Comparison of ENCODE assay signal across 22 cellular contexts in the genomic region with DNA sequence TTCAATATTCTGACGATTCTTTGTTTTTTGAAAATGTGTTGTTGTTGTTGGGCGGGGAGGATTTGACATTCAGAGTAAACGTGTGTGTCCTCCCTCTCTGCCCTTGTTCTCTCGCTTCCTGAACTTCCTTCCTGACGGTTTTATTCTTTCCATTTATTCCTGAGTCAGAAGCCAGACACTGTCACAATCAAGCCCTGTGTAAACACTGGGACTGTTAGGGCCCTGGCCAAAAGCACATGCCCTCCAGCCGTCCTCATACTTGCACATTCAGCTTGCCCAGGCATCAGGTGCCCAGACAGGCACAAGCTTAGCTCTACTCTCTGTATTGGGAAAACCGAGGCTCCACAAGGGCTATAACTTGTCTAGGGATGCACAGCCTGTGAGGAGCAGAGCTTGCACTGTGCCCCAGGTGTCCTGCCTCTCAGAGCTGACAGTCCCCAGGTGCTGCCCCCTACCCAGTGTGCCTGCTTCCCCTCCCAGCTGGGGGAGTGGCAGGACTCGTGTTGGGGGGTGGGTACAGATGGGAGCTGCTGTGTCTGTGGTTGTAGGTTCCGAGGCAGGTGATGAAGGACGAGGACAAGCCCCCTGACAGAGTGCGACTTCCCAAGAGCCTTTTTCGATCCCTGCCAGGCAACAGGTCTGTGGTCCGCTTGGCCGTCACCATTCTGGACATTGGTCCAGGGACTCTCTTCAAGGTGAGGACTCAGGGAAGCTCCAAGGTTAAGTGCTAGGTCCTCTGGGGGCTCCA. TPM values are rescaled to one million over a fixed set of nuclear protein-coding genes. Genes with fewer than 3 reads are reported as not detected.
DNase-seq lines count a peak whose midpoint lies in the region; ATAC-seq and TF ChIP-seq lines count a peak whose summit lies in the region.
"Had no signal": no experiment of that assay in that cellular context is flagged by ENCODE, and none has a peak within 500 bp of the region (broad histone marks: within the 10 kb centered on the region; RNA-seq: fewer than 3 reads in every experiment).

No MANE protein-coding gene starts in this region.

- DNase-seq in H4 (ENCODE audit: low spot score) (peak; percentile 33), RWPE1 (ENCODE audit: low spot score) (no peak), left ventricle myocardium inferior (peak; percentile 35), sigmoid colon (peak; percentile 56)
- no peak for DNase-seq in activated CD4-positive, alpha-beta T cell treated with anti-CD3 and anti-CD28 coated beads for 1 hour
- DNase-seq in activated naive CD4-positive, alpha-beta T cell treated with anti-CD3 and anti-CD28 coated beads, Interleukin-2, amount 50 U/mL, for 72 hours (ENCODE audit: low spot score in 2 of 2) = no peak
- DNase-seq: activated naive CD8-positive, alpha-beta T cell treated with anti-CD3 and anti-CD28 coated beads for 36 hours; activated T-cell treated with anti-CD3 and anti-CD28 coated beads, Interleukin-2, amount 50 U/mL, for 1 hour; CD4-positive, alpha-beta memory T cell; effector CD8-positive, alpha-beta T cell; GOT3; Kasumi-1; NCI-H1417 treated with DMSO at 0.1 percent for 48 hours; NCI-H226; ovary; tibial artery had no signal

- H3K36me3 Mint-ChIP-seq in activated naive CD4-positive, alpha-beta T cell treated with anti-CD3 and anti-CD28 coated beads, Interleukin-2, amount 50 U/mL, for 72 hours = no peaks in the 10 kb centered on the region
- H3K36me3 Mint-ChIP-seq: activated naive CD8-positive, alpha-beta T cell treated with anti-CD3 and anti-CD28 coated beads for 36 hours; CD4-positive, alpha-beta memory T cell had no signal

- POLR2A ChIA-PET in RWPE1 (lab: Yijun Ruan, JAX; ENCODE audit: low non-redundant PET) = no interaction called here

- H3K27ac ChIP-seq in RWPE1 (peak overlapping the region; percentile 38; the same call in 1 of the 2 replicates), left ventricle myocardium inferior (replicated peaks) (peak overlapping the region; percentile 60), sigmoid colon (no peak overlapping the region)
- H3K27ac ChIP-seq: hepatocyte, ovary, SK-N-MC, skin epidermis, tibial artery had no signal

- CTCF ChIA-PET in RWPE1 (lab: Yijun Ruan, JAX) = interaction anchor here (0.5 to 0.9 kb wide), 3 partner anchors 35 to 136 kb away, joined by 3 read pairs; no protein-coding TSS in a partner anchor

- H3K36me3 ChIP-seq in left ventricle myocardium inferior (no peaks in the 10 kb centered on the region), sigmoid colon (no peaks in the 10 kb centered on the region)
- H3K36me3 ChIP-seq: ovary, tibial artery had no signal

- H3K4me3 ChIP-seq in left ventricle myocardium inferior (no peak overlapping the region), sigmoid colon (no peak overlapping the region)
- H3K4me3 ChIP-seq: GM12878, hepatocyte, ovary, SK-N-MC, skin epidermis, tibial artery had no signal

- no peak for TF ChIP-seq CTCF in RWPE1 (conservative IDR thresholded peaks at IDR 0.05; ENCODE audit: low read depth)
- TF ChIP-seq CTCF in left ventricle myocardium inferior (IDR thresholded peaks at IDR 0.05; ENCODE audit: borderline replicate concordance) = no peak
- no peak for TF ChIP-seq CTCF in sigmoid colon (IDR thresholded peaks at IDR 0.05)

- H3K4me1 ChIP-seq in left ventricle myocardium inferior = peaks cover 17% of the 10 kb centered on the region
- H3K4me1 ChIP-seq in sigmoid colon = no peaks in the 10 kb centered on the region
- H3K4me1 ChIP-seq: tibial artery had no signal

- WGBS in sigmoid colon, 2 donors = 48 to 61% methylated on average over 14 of the region's 14 CpGs

- no peaks in the 10 kb centered on the region for H3K9me3 Mint-ChIP-seq in activated naive CD4-positive, alpha-beta T cell treated with anti-CD3 and anti-CD28 coated beads, Interleukin-2, amount 50 U/mL, for 72 hours
- H3K9me3 Mint-ChIP-seq: activated naive CD8-positive, alpha-beta T cell treated with anti-CD3 and anti-CD28 coated beads for 36 hours; CD4-positive, alpha-beta memory T cell had no signal

- TF ChIP-seq EP300 in sigmoid colon (IDR thresholded peaks at IDR 0.05) = no peak

- H3K27ac Mint-ChIP-seq in activated naive CD4-positive, alpha-beta T cell treated with anti-CD3 and anti-CD28 coated beads, Interleukin-2, amount 50 U/mL, for 72 hours = no peak overlapping the region
- H3K27ac Mint-ChIP-seq: activated naive CD8-positive, alpha-beta T cell treated with anti-CD3 and anti-CD28 coated beads for 36 hours; CD4-positive, alpha-beta memory T cell had no signal

- intact Hi-C loops in left ventricle myocardium inferior (cut with micrococcal nuclease) (no loop called here), sigmoid colon (cut with DNase I) (no loop called here)

- ATAC-seq in GM21576 (IDR thresholded peaks at IDR 0.05; ENCODE audit: unreplicated experiment) = no peak
- ATAC-seq in activated naive CD4-positive, alpha-beta T cell treated with anti-CD3 and anti-CD28 coated beads, Interleukin-2, amount 50 U/mL, for 72 hours = no peak

- peaks cover 6% of the 10 kb centered on the region for H3K27me3 ChIP-seq in left ventricle myocardium inferior (ENCODE audit: low read depth)
- H3K27me3 ChIP-seq in sigmoid colon = no peaks in the 10 kb centered on the region
- H3K27me3 ChIP-seq: hepatocyte, ovary had no signal

- TF ChIP-seq POLR2A in sigmoid colon (IDR thresholded peaks at IDR 0.05) = no peak

- H3K9me3 ChIP-seq in left ventricle myocardium inferior (replicated peaks) (no peaks in the 10 kb centered on the region), sigmoid colon (no peaks in the 10 kb centered on the region)
- H3K9me3 ChIP-seq: ovary, tibial artery had no signal

RNA-seq across cellular contexts. Expression of a gene that starts 9.7 kb away (rescaled TPM):
- not detected in 2 replicates for total RNA-seq in H4 (2014; rRNA removed; shearing (Covaris generic))
- total RNA-seq in left ventricle myocardium inferior (0.36 TPM), sigmoid colon (1 to 10 TPM; 3.0 to 6.6 (median 4.9) TPM)
- polyA plus RNA-seq in sigmoid colon = 1 to 10 TPM in 2 of 3 donors, under 1 TPM in 1; 0.69 to 3.6 (median 2.4) TPM
- total RNA-seq in activated naive CD4-positive, alpha-beta T cell treated with anti-CD3 and anti-CD28 coated beads, Interleukin-2, amount 50 U/mL, for 72 hours = under 1 TPM; 0.21 to 0.84 TPM
- total RNA-seq: activated naive CD8-positive, alpha-beta T cell treated with anti-CD3 and anti-CD28 coated beads for 36 hours; CD4-positive, alpha-beta memory T cell; GM12878; hepatocyte; kidney epithelial cell had no signal
- polyA plus RNA-seq: CD4-positive, alpha-beta memory T cell; hepatocyte had no signal

RNA-seq across cellular contexts. Expression of a gene that starts 16.8 kb away (rescaled TPM):
- 0.02 TPM in 1 of 2 replicates, not detected in the other for total RNA-seq in H4 (2014; rRNA removed; shearing (Covaris generic))
- total RNA-seq in left ventricle myocardium inferior (not detected), sigmoid colon (not detected)
- not detected for polyA plus RNA-seq in sigmoid colon
- not detected for total RNA-seq in activated naive CD4-positive, alpha-beta T cell treated with anti-CD3 and anti-CD28 coated beads, Interleukin-2, amount 50 U/mL, for 72 hours
- total RNA-seq: activated naive CD8-positive, alpha-beta T cell treated with anti-CD3 and anti-CD28 coated beads for 36 hours; CD4-positive, alpha-beta memory T cell had no signal
- polyA plus RNA-seq: CD4-positive, alpha-beta memory T cell had no signal

RNA-seq across cellular contexts. Expression of a gene that starts 49.4 kb away (rescaled TPM):
- 1.2 and 1.3 TPM in 2 replicates for total RNA-seq in H4 (2014; rRNA removed; shearing (Covaris generic))
- total RNA-seq in left ventricle myocardium inferior (21.3 TPM), sigmoid colon (1 to 10 TPM; 5.0 to 8.0 (median 6.7) TPM)
- polyA plus RNA-seq in sigmoid colon = 10 to 100 TPM in 1 of 3 donors, 1 to 10 TPM in 2; 5.3 to 36.3 (median 7.8) TPM
- total RNA-seq in activated naive CD4-positive, alpha-beta T cell treated with anti-CD3 and anti-CD28 coated beads, Interleukin-2, amount 50 U/mL, for 72 hours = 1 to 10 TPM; 4.3 to 8.2 TPM

RNA-seq across cellular contexts. Expression of a gene that starts 57.8 kb away (rescaled TPM):
- 22.1 and 24.9 TPM in 2 replicates for total RNA-seq in H4 (2014; rRNA removed; shearing (Covaris generic))
- total RNA-seq in left ventricle myocardium inferior = 11.2 TPM
- 10 to 100 TPM in 2 of 4 donors, 1 to 10 TPM in 2; 4.3 to 15.0 (median 10.1) TPM for total RNA-seq in sigmoid colon
- 10 to 100 TPM in 2 of 3 donors, 1 to 10 TPM in 1; 8.6 to 18.6 (median 10.8) TPM for polyA plus RNA-seq in sigmoid colon
- total RNA-seq in activated naive CD4-positive, alpha-beta T cell treated with anti-CD3 and anti-CD28 coated beads, Interleukin-2, amount 50 U/mL, for 72 hours = 10 to 100 TPM; 20.2 to 33.9 TPM

Comparison
In these comparisons a context has a peak if more than half of its experiments do, and no peak if none do; other contexts are left out.
1. DNase-seq: peak in H4 (single experiment), left ventricle myocardium inferior (single experiment) and sigmoid colon (single experiment); none in RWPE1 (single experiment), activated CD4-positive, alpha-beta T cell treated with anti-CD3 and anti-CD28 coated beads for 1 hour (single experiment) and activated naive CD4-positive, alpha-beta T cell treated with anti-CD3 and anti-CD28 coated beads, Interleukin-2, amount 50 U/mL, for 72 hours (0 of 2).
2. H3K27ac ChIP-seq: peak in RWPE1 (single experiment) and left ventricle myocardium inferior (single experiment); none in sigmoid colon (0 of 4).